Comparison of ENCODE assay signal across 22 cellular contexts in the genomic region with DNA sequence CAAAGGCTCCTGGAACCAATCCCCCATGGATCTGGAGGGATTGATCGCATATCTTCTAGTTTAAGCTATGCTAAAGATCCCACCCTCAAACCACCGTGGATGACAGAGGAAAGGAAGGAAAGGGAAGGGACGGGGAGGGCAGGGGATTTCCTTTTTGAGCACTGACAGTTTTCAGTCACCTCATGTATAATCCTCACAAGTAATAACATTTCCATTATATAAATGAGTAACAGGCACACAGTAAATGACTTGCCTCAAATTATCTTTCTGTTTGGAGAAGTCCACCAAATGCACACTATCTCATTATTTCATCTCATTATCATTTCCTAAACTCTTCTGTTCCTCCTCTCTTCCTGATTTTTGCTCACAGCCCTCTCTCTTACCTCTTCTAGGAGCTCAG.
A peak's percentile ranks its signal among the peaks of the same experiment; 100 is the strongest.
DNase-seq lines count a peak whose midpoint lies in the region; ATAC-seq and TF ChIP-seq lines count a peak whose summit lies in the region.
"Had no signal": no experiment of that assay in that cellular context is flagged by ENCODE, and none has a peak within 500 bp of the region (broad histone marks: within the 10 kb centered on the region; RNA-seq: fewer than 3 reads in every experiment).

No MANE protein-coding gene starts in this region.

- ATAC-seq in natural killer cell treated with Interleukin-12 subunit alpha and Interleukin-12 subunit beta and Interleukin-15 and Interleukin-18, amount 100 ng/mL, for 72 hours, result peak in 1 of 2 donors; percentile 67
- ATAC-seq: HCT116, psoas muscle, T-helper 17 cell had no signal

- no peak overlapping the region for H3K27ac ChIP-seq in CD8-positive, alpha-beta memory T cell (ENCODE audit: low read depth, low read length)
- no peak overlapping the region for H3K27ac ChIP-seq in osteoblast (ENCODE audit: low read depth, low read length)
- H3K27ac ChIP-seq: BLaER1 treated with 17β-estradiol and CSF1 and Interleukin-3, amounts not matched to agents 10 nM and 100 nM; psoas muscle; sigmoid colon; SJSA1 had no signal

- H3K4me1 Mint-ChIP-seq in activated T-cell treated with anti-CD3 and anti-CD28 coated beads, Interleukin-2, amount 50 U/mL, for 24 hours (ENCODE audit: low read depth), result peaks cover 27% of the 10 kb centered on the region
- H3K4me1 Mint-ChIP-seq in CD8-positive, alpha-beta memory T cell, result peaks cover 20 to 25% (median 23%) of the 10 kb centered on the region in 3 donors
- H3K4me1 Mint-ChIP-seq in activated naive CD8-positive, alpha-beta T cell (ENCODE audit: low read depth), result peaks cover 17% of the 10 kb centered on the region
- H3K4me1 Mint-ChIP-seq in natural killer cell treated with Interleukin-12 subunit alpha and Interleukin-12 subunit beta and Interleukin-15 and Interleukin-18, amount 100 ng/mL, for 72 hours (ENCODE audit: low read depth in 2 of 2), result peaks cover 20 to 22% of the 10 kb centered on the region in 2 donors
- H3K4me1 Mint-ChIP-seq: brain had no signal

- no peak overlapping the region for H3K4me3 ChIP-seq in CD8-positive, alpha-beta memory T cell (ENCODE audit: low read length)
- no peak overlapping the region for H3K4me3 ChIP-seq in osteoblast (ENCODE audit: insufficient read depth, low read length)
- H3K4me3 ChIP-seq: BLaER1 treated with 17β-estradiol and CSF1 and Interleukin-3, amounts not matched to agents 10 nM and 100 nM; psoas muscle; sigmoid colon; SJSA1 had no signal

- H3K36me3 ChIP-seq in CD8-positive, alpha-beta memory T cell (ENCODE audit: insufficient read depth, low read length), result no peaks in the 10 kb centered on the region
- H3K36me3 ChIP-seq in osteoblast (ENCODE audit: insufficient read depth, low read length), result no peaks in the 10 kb centered on the region
- H3K36me3 ChIP-seq: SJSA1 had no signal

- H3K27me3 ChIP-seq in CD8-positive, alpha-beta memory T cell (ENCODE audit: insufficient read depth, low read length, poor library complexity, severe bottlenecking), result no peaks in the 10 kb centered on the region
- no peaks in the 10 kb centered on the region for H3K27me3 ChIP-seq in osteoblast (ENCODE audit: insufficient read depth, low read length)
- H3K27me3 ChIP-seq: BLaER1 treated with 17β-estradiol and CSF1 and Interleukin-3, amounts not matched to agents 10 nM and 100 nM; sigmoid colon; SJSA1 had no signal

- no peak overlapping the region for H3K4me3 Mint-ChIP-seq in activated T-cell treated with anti-CD3 and anti-CD28 coated beads, Interleukin-2, amount 50 U/mL, for 24 hours
- peak overlapping the region in 5 of 7 donors; percentile 18 to 50 (median 33) for H3K4me3 Mint-ChIP-seq in CD8-positive, alpha-beta memory T cell
- H3K4me3 Mint-ChIP-seq in activated naive CD8-positive, alpha-beta T cell, result no peak overlapping the region
- peak overlapping the region; percentile 68 for H3K4me3 Mint-ChIP-seq in natural killer cell treated with Interleukin-12 subunit alpha and Interleukin-12 subunit beta and Interleukin-15 and Interleukin-18, amount 100 ng/mL, for 72 hours
- H3K4me3 Mint-ChIP-seq: brain, T-helper 17 cell had no signal

- H3K36me3 Mint-ChIP-seq in activated T-cell treated with anti-CD3 and anti-CD28 coated beads, Interleukin-2, amount 50 U/mL, for 24 hours (ENCODE audit: low read depth), result peaks cover 69% of the 10 kb centered on the region
- peaks cover 20 to 43% (median 35%) of the 10 kb centered on the region in 3 donors for H3K36me3 Mint-ChIP-seq in CD8-positive, alpha-beta memory T cell
- peaks cover 51% of the 10 kb centered on the region for H3K36me3 Mint-ChIP-seq in activated naive CD8-positive, alpha-beta T cell
- H3K36me3 Mint-ChIP-seq in natural killer cell treated with Interleukin-12 subunit alpha and Interleukin-12 subunit beta and Interleukin-15 and Interleukin-18, amount 100 ng/mL, for 72 hours, result peaks cover 33% of the 10 kb centered on the region

- H3K79me2 ChIP-seq in osteoblast (ENCODE audit: insufficient read depth, low read length), result no peaks in the 10 kb centered on the region

- POLR2A ChIA-PET in CD8-positive, alpha-beta memory T cell (lab: Charles Lee), result no interaction called here

- H4K20me1 ChIP-seq in osteoblast (ENCODE audit: insufficient read depth, low read length), result no peaks in the 10 kb centered on the region
- H4K20me1 ChIP-seq: BLaER1 treated with 17β-estradiol and CSF1 and Interleukin-3, amounts not matched to agents 10 nM and 100 nM had no signal

- DNase-seq in activated T-cell treated with anti-CD3 and anti-CD28 coated beads, Interleukin-2, amount 50 U/mL, for 24 hours, result no peak
- DNase-seq in activated T-cell treated with anti-CD3 and anti-CD28 coated beads, Interleukin-2, amount 50 U/mL, for 1 hour, result no peak
- no peak for DNase-seq in CD8-positive, alpha-beta memory T cell
- no peak for DNase-seq in natural killer cell treated with Interleukin-12 subunit alpha and Interleukin-12 subunit beta and Interleukin-15 and Interleukin-18, amount 100 ng/mL, for 72 hours (ENCODE audit: low spot score)
- no peak for DNase-seq in osteoblast (ENCODE audit: insufficient read length, low spot score, missing footprints)
- no peak for DNase-seq in NCI-H774 (lab: John Stamatoyannopoulos, UW)
- DNase-seq: Calu3; effector CD4-positive, alpha-beta T cell; glutamatergic neuron; IMR-90; NCI-H446; NCI-H82; nucleus accumbens; psoas muscle; sigmoid colon; T-helper 17 cell; trophoblast cell had no signal

- H3K9me3 Mint-ChIP-seq in activated T-cell treated with anti-CD3 and anti-CD28 coated beads, Interleukin-2, amount 50 U/mL, for 24 hours, result peaks cover 28% of the 10 kb centered on the region
- H3K9me3 Mint-ChIP-seq in CD8-positive, alpha-beta memory T cell, result peaks cover 5 to 21% (median 14%) of the 10 kb centered on the region in 5 donors
- H3K9me3 Mint-ChIP-seq in activated naive CD8-positive, alpha-beta T cell (ENCODE audit: low read depth), result peaks cover 17% of the 10 kb centered on the region
- H3K9me3 Mint-ChIP-seq in natural killer cell treated with Interleukin-12 subunit alpha and Interleukin-12 subunit beta and Interleukin-15 and Interleukin-18, amount 100 ng/mL, for 72 hours, result peaks cover 12% of the 10 kb centered on the region

- peaks cover 4% of the 10 kb centered on the region for H3K9me3 ChIP-seq in CD8-positive, alpha-beta memory T cell (ENCODE audit: low read length)
- H3K9me3 ChIP-seq in osteoblast (ENCODE audit: low read depth, low read length), result no peaks in the 10 kb centered on the region
- H3K9me3 ChIP-seq: SJSA1 had no signal

- no peaks in the 10 kb centered on the region for H3K27me3 Mint-ChIP-seq in activated T-cell treated with anti-CD3 and anti-CD28 coated beads, Interleukin-2, amount 50 U/mL, for 24 hours
- H3K27me3 Mint-ChIP-seq in CD8-positive, alpha-beta memory T cell, result peaks cover 0 to 2% of the 10 kb centered on the region in 2 donors
- no peaks in the 10 kb centered on the region for H3K27me3 Mint-ChIP-seq in activated naive CD8-positive, alpha-beta T cell
- no peaks in the 10 kb centered on the region for H3K27me3 Mint-ChIP-seq in natural killer cell treated with Interleukin-12 subunit alpha and Interleukin-12 subunit beta and Interleukin-15 and Interleukin-18, amount 100 ng/mL, for 72 hours
- H3K27me3 Mint-ChIP-seq: T-helper 17 cell had no signal

- no peaks in the 10 kb centered on the region for H3K4me1 ChIP-seq in CD8-positive, alpha-beta memory T cell (ENCODE audit: insufficient read depth, low read length)
- H3K4me1 ChIP-seq in osteoblast (ENCODE audit: insufficient read depth, low read length), result no peaks in the 10 kb centered on the region
- H3K4me1 ChIP-seq: psoas muscle, sigmoid colon, SJSA1 had no signal

- no peak for TF ChIP-seq CTCF in osteoblast (IDR thresholded peaks at IDR 0.05; ENCODE audit: extremely low read depth, low read depth, low read length)

- no peak overlapping the region for H2AFZ ChIP-seq in osteoblast (ENCODE audit: low read length)

- CTCF ChIA-PET in CD8-positive, alpha-beta memory T cell (lab: Charles Lee), result interaction anchor here (0.6 kb wide), 1 partner anchor 71 kb away, joined by 3 read pairs; no protein-coding TSS in a partner anchor

- no peak overlapping the region for H3K4me2 ChIP-seq in osteoblast (ENCODE audit: insufficient read depth, low read length)

- H3K27ac Mint-ChIP-seq in activated T-cell treated with anti-CD3 and anti-CD28 coated beads, Interleukin-2, amount 50 U/mL, for 24 hours, result peak overlapping the region; percentile 88
- H3K27ac Mint-ChIP-seq in CD8-positive, alpha-beta memory T cell, result peak overlapping the region in 6 of 8 donors; percentile 47 to 92 (median 58)
- H3K27ac Mint-ChIP-seq in activated naive CD8-positive, alpha-beta T cell, result peak overlapping the region; percentile 69
- H3K27ac Mint-ChIP-seq in natural killer cell treated with Interleukin-12 subunit alpha and Interleukin-12 subunit beta and Interleukin-15 and Interleukin-18, amount 100 ng/mL, for 72 hours, result peak overlapping the region; percentile 52 to 75
- H3K27ac Mint-ChIP-seq: brain, T-helper 17 cell had no signal

Comparison
In these comparisons a context has a peak if more than half of its experiments do, and no peak if none do; other contexts are left out.
1. H3K4me3 Mint-ChIP-seq: peak in CD8-positive, alpha-beta memory T cell (5 of 7) and natural killer cell treated with Interleukin-12 subunit alpha and Interleukin-12 subunit beta and Interleukin-15 and Interleukin-18, amount 100 ng/mL, for 72 hours (single experiment); none in activated T-cell treated with anti-CD3 and anti-CD28 coated beads, Interleukin-2, amount 50 U/mL, for 24 hours (single experiment) and activated naive CD8-positive, alpha-beta T cell (single experiment).
2. Peak in every context shown above with its lines, with median percentiles within 50 percentile points of each other: H3K27ac Mint-ChIP-seq.